35 cellular contexts compared by ENCODE assay signal in genomic region chr5:127260686-127261085, GRCh38. TPM values are rescaled to one million over a fixed set of nuclear protein-coding genes. Genes with fewer than 3 reads are reported as not detected.
"Had no signal": no experiment of that assay in that cellular context is flagged by ENCODE, and none has a peak within 500 bp of the region (broad histone marks: within the 10 kb centered on the region; RNA-seq: fewer than 3 reads in every experiment).

No MANE protein-coding gene starts in this region.

- H3K9ac ChIP-seq: SK-N-SH had no signal

- H3K36me3 ChIP-seq: ascending aorta, cardiac muscle cell, SJCRH30 had no signal

- H3K27ac ChIP-seq: ascending aorta, cardiac muscle cell, SJCRH30, VCaP had no signal

- DNase-seq: activated B cell treated with CpG ODN at 0.5 μM for 24 hours; activated CD4-positive, alpha-beta T cell treated with anti-CD3 and anti-CD28 coated beads for 48 hours; activated CD4-positive, alpha-beta T cell treated with anti-CD3 and anti-CD28 coated beads, Interleukin-2, amount 50 U/mL, for 4 hours; activated CD4-positive, CD25-positive, alpha-beta regulatory T cell treated with anti-CD3 and anti-CD28 coated beads, Interleukin-2, amount 50 U/mL, for 72 hours; activated CD8-positive, alpha-beta T cell treated with anti-CD3 and anti-CD28 coated beads for 36 hours; activated effector memory CD4-positive, alpha-beta T cell treated with anti-CD3 and anti-CD28 coated beads, Interleukin-2, amount 50 U/mL, for 16 hours; activated naive CD4-positive, alpha-beta T cell; activated naive CD4-positive, alpha-beta T cell treated with anti-CD3 and anti-CD28 coated beads, Interleukin-2, amount 50 U/mL, for 16 hours; activated naive CD8-positive, alpha-beta T cell treated with anti-CD3 and anti-CD28 coated beads for 36 hours; activated T-cell treated with anti-CD3 and anti-CD28 coated beads, Interleukin-2, amount 50 U/mL, for 1 hour; activated T-cell treated with anti-CD3 and anti-CD28 coated beads, Interleukin-2, amount 50 U/mL, for 72 hours; amygdala; Kasumi-1; KG1; MM.1S; MV-4-11; NCI-H1092; NCI-H1436 treated with DMSO at 0.1 percent for 48 hours; NCI-H1694 treated with DMSO at 0.1 percent for 48 hours; NCI-H2029; NCI-H345; NCI-H510A; NCI-H526; NCI-H748 treated with DMSO at 0.1 percent for 48 hours; SHP77; SJCRH30; SK-N-SH had no signal

- H3K4me1 Mint-ChIP-seq: activated B cell treated with CpG ODN at 0.5 μM for 24 hours; activated naive CD8-positive, alpha-beta T cell treated with anti-CD3 and anti-CD28 coated beads for 36 hours; activated T-helper 17 cell treated with anti-CD3 and anti-CD28 coated beads, Interleukin-2, amount 50 U/mL, for 72 hours; central memory CD8-positive, alpha-beta T cell had no signal

- H3K27me3 ChIP-seq: ascending aorta, cardiac muscle cell, SJCRH30 had no signal

- H3K36me3 Mint-ChIP-seq: activated naive CD8-positive, alpha-beta T cell treated with anti-CD3 and anti-CD28 coated beads for 36 hours had no signal

- H3K4me3 ChIP-seq: ascending aorta, cardiac muscle cell, SJCRH30 had no signal

- H3K27me3 Mint-ChIP-seq: activated naive CD8-positive, alpha-beta T cell treated with anti-CD3 and anti-CD28 coated beads for 36 hours had no signal

- H3K27ac Mint-ChIP-seq: activated B cell treated with CpG ODN at 0.5 μM for 24 hours; activated CD8-positive, alpha-beta T cell treated with anti-CD3 and anti-CD28 coated beads for 36 hours; activated naive CD8-positive, alpha-beta T cell treated with anti-CD3 and anti-CD28 coated beads for 36 hours; activated T-cell treated with anti-CD3 and anti-CD28 coated beads, Interleukin-2, amount 50 U/mL, for 72 hours; activated T-helper 17 cell treated with anti-CD3 and anti-CD28 coated beads, Interleukin-2, amount 50 U/mL, for 72 hours; T-helper 1 cell treated with Interleukin-12 subunit alpha and Interleukin-12 subunit beta and Interleukin-4 antibody, amounts not matched to agents 30 μg/mL and 1 μg/mL, for 36 hours; T-helper 2 cell treated with Interferon-gamma antibody and Interleukin-4, amounts not matched to agents 5 μg/mL and 100 μg/mL, for 36 hours had no signal

- H3K4me3 Mint-ChIP-seq: activated B cell treated with CpG ODN at 0.5 μM for 24 hours; activated CD8-positive, alpha-beta T cell treated with anti-CD3 and anti-CD28 coated beads for 36 hours; activated naive CD8-positive, alpha-beta T cell treated with anti-CD3 and anti-CD28 coated beads for 36 hours; activated T-cell treated with anti-CD3 and anti-CD28 coated beads, Interleukin-2, amount 50 U/mL, for 72 hours; activated T-helper 17 cell treated with anti-CD3 and anti-CD28 coated beads, Interleukin-2, amount 50 U/mL, for 72 hours; central memory CD8-positive, alpha-beta T cell; T-helper 1 cell treated with Interleukin-12 subunit alpha and Interleukin-12 subunit beta and Interleukin-4 antibody, amounts not matched to agents 30 μg/mL and 1 μg/mL, for 36 hours; T-helper 2 cell treated with Interferon-gamma antibody and Interleukin-4, amounts not matched to agents 5 μg/mL and 100 μg/mL, for 36 hours had no signal

- H3K4me1 ChIP-seq: ascending aorta, SJCRH30 had no signal

- H3K4me2 ChIP-seq: SK-N-SH had no signal

- H3K9me3 Mint-ChIP-seq: activated naive CD8-positive, alpha-beta T cell treated with anti-CD3 and anti-CD28 coated beads for 36 hours; activated T-helper 17 cell treated with anti-CD3 and anti-CD28 coated beads, Interleukin-2, amount 50 U/mL, for 72 hours; central memory CD8-positive, alpha-beta T cell; T-helper 1 cell treated with Interleukin-12 subunit alpha and Interleukin-12 subunit beta and Interleukin-4 antibody, amounts not matched to agents 30 μg/mL and 1 μg/mL, for 36 hours; T-helper 2 cell treated with Interferon-gamma antibody and Interleukin-4, amounts not matched to agents 5 μg/mL and 100 μg/mL, for 36 hours had no signal

- H3K9me3 ChIP-seq: ascending aorta, SK-N-SH had no signal

RNA-seq across cellular contexts. Expression of gene MEGF10, which starts 29.9 kb away (rescaled TPM):
- total RNA-seq: activated B cell treated with CpG ODN at 0.5 μM for 24 hours; activated CD8-positive, alpha-beta memory T cell treated with anti-CD3 and anti-CD28 coated beads for 36 hours; activated CD8-positive, alpha-beta T cell treated with anti-CD3 and anti-CD28 coated beads for 36 hours; activated naive CD8-positive, alpha-beta T cell treated with anti-CD3 and anti-CD28 coated beads for 36 hours had no signal
